In the genomic region with DNA sequence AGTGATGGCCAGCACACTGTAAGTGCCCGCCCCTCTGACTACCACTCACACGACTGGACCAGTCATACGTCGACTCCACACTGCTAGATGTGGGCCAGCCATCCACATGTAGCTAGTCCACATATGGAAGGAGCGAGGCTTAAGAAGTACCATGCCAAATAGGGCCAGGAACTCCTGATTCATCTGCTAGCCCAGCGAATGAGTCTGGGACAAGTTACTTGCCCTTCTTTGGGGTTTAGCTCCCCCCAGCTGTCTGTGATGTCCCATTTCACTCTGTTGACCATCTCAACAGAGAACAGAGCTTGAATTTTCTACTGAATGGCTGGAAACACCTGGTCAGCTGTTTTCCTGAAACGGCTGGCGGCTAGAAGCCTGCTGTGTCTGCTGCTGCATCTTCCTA, we compare ENCODE assay signal across 11 cellular contexts. TPM values are rescaled to one million over a fixed set of nuclear protein-coding genes. Genes with fewer than 3 reads are reported as not detected.
A peak's percentile ranks its signal among the peaks of the same experiment; 100 is the strongest.
DNase-seq lines count a peak whose midpoint lies in the region; ATAC-seq and TF ChIP-seq lines count a peak whose summit lies in the region.
"Had no signal": no experiment of that assay in that cellular context is flagged by ENCODE, and none has a peak within 500 bp of the region (broad histone marks: within the 10 kb centered on the region; RNA-seq: fewer than 3 reads in every experiment).

No MANE protein-coding gene starts in this region.

- no peak overlapping the region for H3K4me3 Mint-ChIP-seq in dendritic cell treated with granulocyte-macrophage colony-stimulating factor and Interleukin-4, amounts not matched to agents 40 ng/mL and 50 ng/mL, for 4 days
- H3K4me3 Mint-ChIP-seq: activated naive CD8-positive, alpha-beta T cell treated with anti-CD3 and anti-CD28 coated beads, Interleukin-2, amount 50 U/mL, for 24 hours had no signal

- H3K27me3 ChIP-seq in thoracic aorta (replicated peaks; ENCODE audit: insufficient read depth): no peaks in the 10 kb centered on the region

- no peak for TF ChIP-seq CTCF in thoracic aorta (IDR thresholded peaks at IDR 0.05)

- H3K27ac ChIP-seq in mesodermal cell (ENCODE audit: low read depth, low read length, severe bottlenecking): peak overlapping the region; percentile 66
- H3K27ac ChIP-seq in thoracic aorta: peak overlapping the region; percentile 94 to 96

- H3K4me3 ChIP-seq in mesodermal cell (ENCODE audit: extremely low read depth, insufficient read depth, low read length, poor library complexity, severe bottlenecking) (no peak overlapping the region), thoracic aorta (peak overlapping the region; percentile 43)

- no peaks in the 10 kb centered on the region for H3K27me3 Mint-ChIP-seq in dendritic cell treated with granulocyte-macrophage colony-stimulating factor and Interleukin-4, amounts not matched to agents 40 ng/mL and 50 ng/mL, for 4 days
- H3K27me3 Mint-ChIP-seq: activated naive CD8-positive, alpha-beta T cell treated with anti-CD3 and anti-CD28 coated beads, Interleukin-2, amount 50 U/mL, for 24 hours had no signal

- DNase-seq in NCI-H69 (lab: John Stamatoyannopoulos, UW) (peak; percentile 37), thoracic aorta (ENCODE audit: low spot score) (no peak), head of caudate nucleus (no peak)
- no peak for DNase-seq in effector CD8-positive, alpha-beta T cell (lab: John Stamatoyannopoulos, UW)
- DNase-seq: activated CD4-positive, alpha-beta T cell treated with anti-CD3 and anti-CD28 coated beads, Interleukin-2, amount 50 U/mL, for 4 hours; activated naive CD8-positive, alpha-beta T cell treated with anti-CD3 and anti-CD28 coated beads, Interleukin-2, amount 50 U/mL, for 24 hours; NCI-H187 had no signal

- H3K36me3 ChIP-seq in mesodermal cell (ENCODE audit: control insufficient read depth, insufficient read depth, low read length): peaks cover 3% of the 10 kb centered on the region
- peaks cover 5% of the 10 kb centered on the region for H3K36me3 ChIP-seq in thoracic aorta

- H3K4me1 ChIP-seq in mesodermal cell (ENCODE audit: control insufficient read depth, insufficient read depth, low read length, poor library complexity, severe bottlenecking) (peaks cover 49% of the 10 kb centered on the region), thoracic aorta (ENCODE audit: control insufficient read depth in 1 of 2, low read depth in 2 of 2) (peaks cover 46 to 89% of the 10 kb centered on the region in 2 donors)

- ATAC-seq in thoracic aorta (ENCODE audit: insufficient number of reproducible peaks, low FRiP score, low read depth) (no peak), GM19351 (IDR thresholded peaks at IDR 0.05; ENCODE audit: unreplicated experiment) (no peak), HG03280 (IDR thresholded peaks at IDR 0.05; ENCODE audit: unreplicated experiment) (no peak)
- ATAC-seq: activated naive CD8-positive, alpha-beta T cell treated with anti-CD3 and anti-CD28 coated beads, Interleukin-2, amount 50 U/mL, for 24 hours had no signal

- H3K4me1 Mint-ChIP-seq in dendritic cell treated with granulocyte-macrophage colony-stimulating factor and Interleukin-4, amounts not matched to agents 40 ng/mL and 50 ng/mL, for 4 days (ENCODE audit: low read depth): peaks cover 74% of the 10 kb centered on the region

- H3K9me3 ChIP-seq in mesodermal cell (ENCODE audit: control insufficient read depth, low read length): no peaks in the 10 kb centered on the region
- H3K9me3 ChIP-seq in thoracic aorta: no peaks in the 10 kb centered on the region

- H3K36me3 Mint-ChIP-seq in dendritic cell treated with granulocyte-macrophage colony-stimulating factor and Interleukin-4, amounts not matched to agents 40 ng/mL and 50 ng/mL, for 4 days (ENCODE audit: low read depth): peaks cover 64% of the 10 kb centered on the region

- WGBS in mesodermal cell (ENCODE audit: insufficient coverage in 2 of 2), 2 experiments: 88 to 94% methylated on average over 7 to 8 of the region's 8 CpGs

- peak overlapping the region; percentile 32 for H3K27ac Mint-ChIP-seq in dendritic cell treated with granulocyte-macrophage colony-stimulating factor and Interleukin-4, amounts not matched to agents 40 ng/mL and 50 ng/mL, for 4 days
- H3K27ac Mint-ChIP-seq: activated naive CD8-positive, alpha-beta T cell treated with anti-CD3 and anti-CD28 coated beads, Interleukin-2, amount 50 U/mL, for 24 hours had no signal

- no peaks in the 10 kb centered on the region for H3K9me3 Mint-ChIP-seq in dendritic cell treated with granulocyte-macrophage colony-stimulating factor and Interleukin-4, amounts not matched to agents 40 ng/mL and 50 ng/mL, for 4 days
- H3K9me3 Mint-ChIP-seq: activated naive CD8-positive, alpha-beta T cell treated with anti-CD3 and anti-CD28 coated beads, Interleukin-2, amount 50 U/mL, for 24 hours had no signal

- intact Hi-C loops in dendritic cell treated with granulocyte-macrophage colony-stimulating factor and Interleukin-4, amounts not matched to agents 40 ng/mL and 50 ng/mL, for 4 days (cut with micrococcal nuclease): no loop called here
- intact Hi-C loops in head of caudate nucleus (cut with DNase I): no loop called here

RNA-seq across cellular contexts. Expression of gene CSRP1, which starts 5.8 kb away (rescaled TPM):
- 73.2 TPM for polyA plus RNA-seq in mesodermal cell (2013, experiment 1 of 2)
- 56.8 TPM for polyA plus RNA-seq in mesodermal cell (2013, experiment 2 of 2)
- total RNA-seq in thoracic aorta: 1,000 to 10,000 TPM; 2,051 to 3,060 TPM

RNA-seq across cellular contexts. Expression of gene PHLDA3, which starts 32.2 kb away (rescaled TPM):
- 71.4 TPM for polyA plus RNA-seq in mesodermal cell (2013, experiment 1 of 2)
- 50.9 TPM for polyA plus RNA-seq in mesodermal cell (2013, experiment 2 of 2)
- 100 to 1,000 TPM in 1 of 2 donors, 10 to 100 TPM in 1; 65.7 to 134 TPM for total RNA-seq in thoracic aorta

RNA-seq across cellular contexts. Expression of gene NAV1, which starts 37.8 kb away (rescaled TPM):
- 56.2 TPM for polyA plus RNA-seq in mesodermal cell (2013, experiment 1 of 2)
- polyA plus RNA-seq in mesodermal cell (2013, experiment 2 of 2): 48.2 TPM
- 100 to 1,000 TPM; 126 to 255 TPM for total RNA-seq in thoracic aorta
